Comparison of ENCODE assay signal across 18 cellular contexts in genomic region chr4:173958445-173958844, GRCh38.
A peak's percentile ranks its signal among the peaks of the same experiment; 100 is the strongest.
DNase-seq lines count a peak whose midpoint lies in the region; ATAC-seq and TF ChIP-seq lines count a peak whose summit lies in the region.
"Had no signal": no experiment of that assay in that cellular context is flagged by ENCODE, and none has a peak within 500 bp of the region (broad histone marks: within the 10 kb centered on the region; RNA-seq: fewer than 3 reads in every experiment).

No MANE protein-coding gene starts in this region.

- H3K9me3 Mint-ChIP-seq in activated T-cell treated with anti-CD3 and anti-CD28 coated beads, Interleukin-2, amount 50 U/mL, for 72 hours, result no peaks in the 10 kb centered on the region
- H3K9me3 Mint-ChIP-seq: activated T-cell treated with anti-CD3 and anti-CD28 coated beads, Interleukin-2, amount 50 U/mL, for 24 hours had no signal

- H2AFZ ChIP-seq in mammary epithelial cell (ENCODE audit: low read depth, low read length) (no peak overlapping the region), fibroblast of lung (ENCODE audit: low read length) (no peak overlapping the region)

- DNase-seq in mammary epithelial cell (peak; percentile 1), breast epithelium (ENCODE audit: low spot score in 2 of 2) (no peak), RPMI8226 (peak; percentile 52), fibroblast of lung (ENCODE audit: low read depth in 2 of 2) (peak; percentile 47 to 91), left ventricle myocardium superior (no peak), KG1 (lab: John Stamatoyannopoulos, UW) (no peak)
- no peak for DNase-seq in effector CD8-positive, alpha-beta T cell (lab: John Stamatoyannopoulos, UW)
- DNase-seq in activated T-cell treated with anti-CD3 and anti-CD28 coated beads, Interleukin-2, amount 50 U/mL, for 72 hours, result no peak
- DNase-seq: activated CD4-positive, alpha-beta T cell treated with anti-CD3 and anti-CD28 coated beads, Interleukin-2, amount 50 U/mL, for 1 hour; activated naive CD8-positive, alpha-beta T cell treated with anti-CD3 and anti-CD28 coated beads, Interleukin-2, amount 10 ng/mL, durations not matched to agents 7 days and 5 days; activated T-cell treated with anti-CD3 and anti-CD28 coated beads, Interleukin-2, amount 50 U/mL, for 24 hours; CD8-positive, alpha-beta memory T cell; naive thymus-derived CD4-positive, alpha-beta T cell; NCI-H2107; NCI-H774; T1000 had no signal

- H3K9ac ChIP-seq in mammary epithelial cell (ENCODE audit: insufficient read depth, low read length) (no peak overlapping the region), fibroblast of lung (ENCODE audit: insufficient read depth, low read length) (no peak overlapping the region)

- in situ Hi-C loops in mammary epithelial cell (cut with MboI; ENCODE audit: low sequenced_read_pairs in 2 of 2), result no loop called here

- dilution Hi-C loops in mammary epithelial cell (cut with HindIII; ENCODE audit: low sequenced_read_pairs), result no loop called here

- WGBS in mammary epithelial cell (ENCODE audit: low coverage, missing lambda C conversion rate), result 0% methylated on average over 1 of the region's 1 CpG

- no peak overlapping the region for H3K4me3 ChIP-seq in mammary epithelial cell (replicated peaks in 1 of 3; ENCODE audit: insufficient read depth in 1 of 3, low read depth in 2 of 3, low read length in 3 of 3)
- H3K4me3 ChIP-seq in breast epithelium, result no peak overlapping the region
- H3K4me3 ChIP-seq in fibroblast of lung (replicated peaks in 1 of 4; ENCODE audit: control extremely low read depth in 1 of 4, insufficient read depth in 1 of 4, low read depth in 3 of 4, low read length in 4 of 4), result no peak overlapping the region

- H3K36me3 Mint-ChIP-seq in activated T-cell treated with anti-CD3 and anti-CD28 coated beads, Interleukin-2, amount 50 U/mL, for 72 hours (ENCODE audit: insufficient read depth in 2 of 2), result no peaks in the 10 kb centered on the region
- H3K36me3 Mint-ChIP-seq: activated naive CD8-positive, alpha-beta T cell treated with anti-CD3 and anti-CD28 coated beads, Interleukin-2, amount 10 ng/mL, durations not matched to agents 7 days and 5 days; CD8-positive, alpha-beta memory T cell; naive thymus-derived CD4-positive, alpha-beta T cell had no signal

- intact Hi-C loops in mammary epithelial cell (cut with micrococcal nuclease) (no loop called here), breast epithelium (cut with DNase I; ENCODE audit: low total_unique reads) (no loop called here), left ventricle myocardium superior (cut with micrococcal nuclease) (no loop called here)

- TF ChIP-seq CTCF in mammary epithelial cell (conservative IDR thresholded peaks at IDR 0.05 in 1 of 2, IDR thresholded peaks at IDR 0.05 in 1 of 2; ENCODE audit: extremely low read depth in 1 of 2, insufficient read depth in 1 of 2, low read depth in 1 of 2, low read length in 2 of 2), result no peak
- no peak for TF ChIP-seq CTCF in breast epithelium (IDR thresholded peaks at IDR 0.05)
- TF ChIP-seq CTCF in fibroblast of lung (conservative IDR thresholded peaks at IDR 0.05 in 1 of 2, IDR thresholded peaks at IDR 0.05 in 1 of 2; ENCODE audit: low read depth in 1 of 2, low read length in 2 of 2), result no peak

- no peak overlapping the region for H3K27ac Mint-ChIP-seq in activated T-cell treated with anti-CD3 and anti-CD28 coated beads, Interleukin-2, amount 50 U/mL, for 72 hours
- H3K27ac Mint-ChIP-seq: activated naive CD8-positive, alpha-beta T cell treated with anti-CD3 and anti-CD28 coated beads, Interleukin-2, amount 10 ng/mL, durations not matched to agents 7 days and 5 days; activated T-cell treated with anti-CD3 and anti-CD28 coated beads, Interleukin-2, amount 50 U/mL, for 24 hours; CD8-positive, alpha-beta memory T cell; naive thymus-derived CD4-positive, alpha-beta T cell had no signal

- ATAC-seq in left ventricle myocardium superior, result no peak
- no peak for ATAC-seq in activated T-cell treated with anti-CD3 and anti-CD28 coated beads, Interleukin-2, amount 50 U/mL, for 72 hours (replicated peaks in 1 of 2)
- ATAC-seq: naive thymus-derived CD4-positive, alpha-beta T cell; Right ventricle myocardium inferior had no signal

- H3K27ac ChIP-seq in mammary epithelial cell (ENCODE audit: insufficient read depth, low read depth, low read length) (no peak overlapping the region), breast epithelium (no peak overlapping the region), fibroblast of lung (ENCODE audit: insufficient read depth, low read length) (no peak overlapping the region)
- H3K27ac ChIP-seq: 22Rv1 had no signal

- H3K4me3 Mint-ChIP-seq in activated T-cell treated with anti-CD3 and anti-CD28 coated beads, Interleukin-2, amount 50 U/mL, for 72 hours, result no peak overlapping the region
- H3K4me3 Mint-ChIP-seq: activated naive CD8-positive, alpha-beta T cell treated with anti-CD3 and anti-CD28 coated beads, Interleukin-2, amount 10 ng/mL, durations not matched to agents 7 days and 5 days; activated T-cell treated with anti-CD3 and anti-CD28 coated beads, Interleukin-2, amount 50 U/mL, for 24 hours; CD8-positive, alpha-beta memory T cell; naive thymus-derived CD4-positive, alpha-beta T cell had no signal

- H3K4me2 ChIP-seq in mammary epithelial cell (ENCODE audit: insufficient read depth, low read depth, low read length) (no peak overlapping the region), fibroblast of lung (ENCODE audit: extremely low read depth, insufficient read depth, low read length) (no peak overlapping the region)

- H4K20me1 ChIP-seq in mammary epithelial cell (ENCODE audit: insufficient read depth, low read length), result no peaks in the 10 kb centered on the region
- no peaks in the 10 kb centered on the region for H4K20me1 ChIP-seq in fibroblast of lung (ENCODE audit: control insufficient read depth, extremely low read depth, insufficient read depth, low read length)

- H3K27me3 ChIP-seq in mammary epithelial cell (ENCODE audit: insufficient read depth, low read length) (no peaks in the 10 kb centered on the region), breast epithelium (no peaks in the 10 kb centered on the region), fibroblast of lung (ENCODE audit: control insufficient read depth, insufficient read depth, low read length) (no peaks in the 10 kb centered on the region)

- no peaks in the 10 kb centered on the region for H3K36me3 ChIP-seq in mammary epithelial cell (ENCODE audit: insufficient read depth, low read length)
- no peaks in the 10 kb centered on the region for H3K36me3 ChIP-seq in breast epithelium
- H3K36me3 ChIP-seq in fibroblast of lung (ENCODE audit: control insufficient read depth, insufficient read depth, low read length), result no peaks in the 10 kb centered on the region

- no peaks in the 10 kb centered on the region for H3K4me1 ChIP-seq in mammary epithelial cell (ENCODE audit: insufficient read depth, low read length)
- no peaks in the 10 kb centered on the region for H3K4me1 ChIP-seq in breast epithelium
- H3K4me1 ChIP-seq in fibroblast of lung (ENCODE audit: control insufficient read depth, extremely low read depth, insufficient read depth, low read length), result no peaks in the 10 kb centered on the region

- H3K79me2 ChIP-seq in mammary epithelial cell (ENCODE audit: insufficient read depth, low read length) (no peaks in the 10 kb centered on the region), fibroblast of lung (ENCODE audit: control insufficient read depth, insufficient read depth, low read length) (no peaks in the 10 kb centered on the region)

- CTCF ChIA-PET in mammary epithelial cell (lab: Charles Lee; ENCODE audit: low non-redundant PET), result no interaction called here

- H3K9me3 ChIP-seq in mammary epithelial cell (replicated peaks; ENCODE audit: insufficient read depth, low read length) (no peaks in the 10 kb centered on the region), breast epithelium (no peaks in the 10 kb centered on the region), fibroblast of lung (ENCODE audit: control insufficient read depth, insufficient read depth, low read depth, low read length) (no peaks in the 10 kb centered on the region)

- H3K4me1 Mint-ChIP-seq in activated T-cell treated with anti-CD3 and anti-CD28 coated beads, Interleukin-2, amount 50 U/mL, for 72 hours (ENCODE audit: low read depth), result no peaks in the 10 kb centered on the region
- H3K4me1 Mint-ChIP-seq: activated naive CD8-positive, alpha-beta T cell treated with anti-CD3 and anti-CD28 coated beads, Interleukin-2, amount 10 ng/mL, durations not matched to agents 7 days and 5 days; CD8-positive, alpha-beta memory T cell; naive thymus-derived CD4-positive, alpha-beta T cell had no signal

- BruUV-seq in mammary epithelial cell (replicated peaks; lab: Mats Ljungman, UMichigan), result no TSS peak

- H3K27me3 Mint-ChIP-seq in activated T-cell treated with anti-CD3 and anti-CD28 coated beads, Interleukin-2, amount 50 U/mL, for 72 hours (ENCODE audit: low read depth), result no peaks in the 10 kb centered on the region
- H3K27me3 Mint-ChIP-seq: activated naive CD8-positive, alpha-beta T cell treated with anti-CD3 and anti-CD28 coated beads, Interleukin-2, amount 10 ng/mL, durations not matched to agents 7 days and 5 days; activated T-cell treated with anti-CD3 and anti-CD28 coated beads, Interleukin-2, amount 50 U/mL, for 24 hours; CD8-positive, alpha-beta memory T cell had no signal

- TF ChIP-seq POLR2A in breast epithelium (IDR thresholded peaks at IDR 0.05), result no peak

Comparison
In these comparisons a context has a peak if more than half of its experiments do, and no peak if none do; other contexts are left out.
1. DNase-seq: peak in mammary epithelial cell (single experiment), RPMI8226 (single experiment) and fibroblast of lung (2 of 2); none in breast epithelium (0 of 2), left ventricle myocardium superior (single experiment), effector CD8-positive, alpha-beta T cell (single experiment), activated T-cell treated with anti-CD3 and anti-CD28 coated beads, Interleukin-2, amount 50 U/mL, for 72 hours (0 of 2) and KG1 (single experiment).